1 cellular context compared by ENCODE assay signal in genomic region chr1:45205910-45206721, GRCh38.
A peak's percentile ranks its signal among the peaks of the same experiment; 100 is the strongest.
TF ChIP-seq lines count a peak whose summit lies in the region.

ZSWIM5 (minus strand) TSS chr1:45206605; CDS start chr1:45206350, 255 bp downstream.

TF ChIP-seq in HepG2, 621 proteins besides CTCF, POLR2A, EP300 and RAD21 (continued from another document and continues in another):
- TF ChIP-seq, protein P1, sequence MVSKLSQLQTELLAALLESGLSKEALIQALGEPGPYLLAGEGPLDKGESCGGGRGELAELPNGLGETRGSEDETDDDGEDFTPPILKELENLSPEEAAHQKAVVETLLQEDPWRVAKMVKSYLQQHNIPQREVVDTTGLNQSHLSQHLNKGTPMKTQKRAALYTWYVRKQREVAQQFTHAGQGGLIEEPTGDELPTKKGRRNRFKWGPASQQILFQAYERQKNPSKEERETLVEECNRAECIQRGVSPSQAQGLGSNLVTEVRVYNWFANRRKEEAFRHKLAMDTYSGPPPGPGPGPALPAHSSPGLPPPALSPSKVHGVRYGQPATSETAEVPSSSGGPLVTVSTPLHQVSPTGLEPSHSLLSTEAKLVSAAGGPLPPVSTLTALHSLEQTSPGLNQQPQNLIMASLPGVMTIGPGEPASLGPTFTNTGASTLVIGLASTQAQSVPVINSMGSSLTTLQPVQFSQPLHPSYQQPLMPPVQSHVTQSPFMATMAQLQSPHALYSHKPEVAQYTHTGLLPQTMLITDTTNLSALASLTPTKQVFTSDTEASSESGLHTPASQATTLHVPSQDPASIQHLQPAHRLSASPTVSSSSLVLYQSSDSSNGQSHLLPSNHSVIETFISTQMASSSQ (IDR thresholded peaks at IDR 0.05; ENCODE audit: low read depth), result no peak
- TF ChIP-seq, protein P1 (CRISPR knock-in tag; IDR thresholded peaks at IDR 0.05; ENCODE audit: borderline replicate concordance), result peak; percentile 24; the same call in 1 of the 2 replicates
- TF ChIP-seq ARHGAP35 (CRISPR knock-in tag; IDR thresholded peaks at IDR 0.05; ENCODE audit: borderline replicate concordance) (peak; percentile 69; the same call in 1 of the 2 replicates), SMARCC2 (IDR thresholded peaks at IDR 0.05) (no peak), ZNF83 (CRISPR knock-in tag; IDR thresholded peaks at IDR 0.05; ENCODE audit: borderline replicate concordance) (no peak), POLR2AphosphoS5 (IDR thresholded peaks at IDR 0.05; ENCODE audit: low read depth, low read length) (no peak; the same call in 1 of the 2 replicates), ZNF230 (CRISPR knock-in tag; IDR thresholded peaks at IDR 0.05) (no peak), TBL1XR1 (IDR thresholded peaks at IDR 0.05; ENCODE audit: borderline replicate concordance, low read length, partially characterized antibody) (no peak), ZNF674 (CRISPR knock-in tag; IDR thresholded peaks at IDR 0.05; ENCODE audit: low read depth) (no peak), PRDM10 (CRISPR knock-in tag; IDR thresholded peaks at IDR 0.05; ENCODE audit: low read depth) (no peak), NCOA5 (CRISPR knock-in tag; IDR thresholded peaks at IDR 0.05) (no peak), REPIN1 (CRISPR knock-in tag; IDR thresholded peaks at IDR 0.05; ENCODE audit: borderline replicate concordance, low read depth) (no peak), ARNT2 (CRISPR knock-in tag; IDR thresholded peaks at IDR 0.05; ENCODE audit: low read depth) (peak; percentile 25), ZSCAN21 (CRISPR knock-in tag; IDR thresholded peaks at IDR 0.05; ENCODE audit: borderline replicate concordance) (no peak), SRSF4 (IDR thresholded peaks at IDR 0.05; ENCODE audit: low read depth, low read length, poor library complexity, severe bottlenecking) (no peak), ZNF589 (CRISPR knock-in tag; conservative IDR thresholded peaks at IDR 0.05) (0 out of 2 replicates have a peak, but pooled peaks have one; percentile 40), PLRG1 (conservative IDR thresholded peaks at IDR 0.05) (no peak), ZNF484 (CRISPR knock-in tag; IDR thresholded peaks at IDR 0.05; ENCODE audit: borderline replicate concordance, low read depth) (no peak), FLYWCH1 (CRISPR knock-in tag; IDR thresholded peaks at IDR 0.05) (no peak), IKZF4 (CRISPR knock-in tag; IDR thresholded peaks at IDR 0.05; ENCODE audit: borderline replicate concordance, low read depth, not compliant biosample characterization) (no peak), U2AF1 (optimal IDR thresholded peaks at IDR 0.05; ENCODE audit: low read depth, low read length) (peak; percentile 75), WIZ (CRISPR knock-in tag; IDR thresholded peaks at IDR 0.05) (no peak), NFIB (CRISPR knock-in tag; IDR thresholded peaks at IDR 0.05; ENCODE audit: borderline replicate concordance) (no peak), ZNF431 (CRISPR knock-in tag; IDR thresholded peaks at IDR 0.05; ENCODE audit: borderline replicate concordance, low read depth) (peak; percentile 80; the same call in 1 of the 2 replicates), NR2F1 (CRISPR knock-in tag; IDR thresholded peaks at IDR 0.05) (no peak), XBP1 (CRISPR knock-in tag; IDR thresholded peaks at IDR 0.05) (no peak), ZFP90 (CRISPR knock-in tag; IDR thresholded peaks at IDR 0.05; ENCODE audit: borderline replicate concordance) (no peak), HDAC1 (CRISPR knock-in tag; IDR thresholded peaks at IDR 0.05) (peak; percentile 43), MLLT10 (CRISPR knock-in tag; IDR thresholded peaks at IDR 0.05) (no peak), ZNF138 (CRISPR knock-in tag; IDR thresholded peaks at IDR 0.05; ENCODE audit: low read depth) (peak; percentile 87; the same call in 1 of the 2 replicates), ZFP62 (CRISPR knock-in tag; IDR thresholded peaks at IDR 0.05) (no peak), NR3C1 (CRISPR knock-in tag; IDR thresholded peaks at IDR 0.05) (no peak), AGO2 (optimal IDR thresholded peaks at IDR 0.05; ENCODE audit: low read depth, low read length) (peak; percentile 86), ZNF232 (CRISPR knock-in tag; IDR thresholded peaks at IDR 0.05; ENCODE audit: borderline replicate concordance) (no peak), ZSCAN20 (CRISPR knock-in tag; IDR thresholded peaks at IDR 0.05; ENCODE audit: borderline replicate concordance) (no peak), ZNF337 (CRISPR knock-in tag; IDR thresholded peaks at IDR 0.05; ENCODE audit: borderline replicate concordance, low read depth) (no peak), PAX8 (CRISPR knock-in tag; IDR thresholded peaks at IDR 0.05; ENCODE audit: borderline replicate concordance) (no peak), ZNF44 (CRISPR knock-in tag; IDR thresholded peaks at IDR 0.05) (no peak), ZNF224 (CRISPR knock-in tag; IDR thresholded peaks at IDR 0.05) (no peak), ZNF564 (CRISPR knock-in tag; IDR thresholded peaks at IDR 0.05) (0 out of 2 replicates have a peak, but pooled peaks have one; percentile 24), CC2D1A (CRISPR knock-in tag; IDR thresholded peaks at IDR 0.05) (no peak), SMAD3 (CRISPR knock-in tag; IDR thresholded peaks at IDR 0.05) (0 out of 2 replicates have a peak, but pooled peaks have one; percentile 48), NFIC (IDR thresholded peaks at IDR 0.05; ENCODE audit: low read length) (no peak), TFE3 (CRISPR knock-in tag; IDR thresholded peaks at IDR 0.05) (no peak)
- TF ChIP-seq, protein P2, sequence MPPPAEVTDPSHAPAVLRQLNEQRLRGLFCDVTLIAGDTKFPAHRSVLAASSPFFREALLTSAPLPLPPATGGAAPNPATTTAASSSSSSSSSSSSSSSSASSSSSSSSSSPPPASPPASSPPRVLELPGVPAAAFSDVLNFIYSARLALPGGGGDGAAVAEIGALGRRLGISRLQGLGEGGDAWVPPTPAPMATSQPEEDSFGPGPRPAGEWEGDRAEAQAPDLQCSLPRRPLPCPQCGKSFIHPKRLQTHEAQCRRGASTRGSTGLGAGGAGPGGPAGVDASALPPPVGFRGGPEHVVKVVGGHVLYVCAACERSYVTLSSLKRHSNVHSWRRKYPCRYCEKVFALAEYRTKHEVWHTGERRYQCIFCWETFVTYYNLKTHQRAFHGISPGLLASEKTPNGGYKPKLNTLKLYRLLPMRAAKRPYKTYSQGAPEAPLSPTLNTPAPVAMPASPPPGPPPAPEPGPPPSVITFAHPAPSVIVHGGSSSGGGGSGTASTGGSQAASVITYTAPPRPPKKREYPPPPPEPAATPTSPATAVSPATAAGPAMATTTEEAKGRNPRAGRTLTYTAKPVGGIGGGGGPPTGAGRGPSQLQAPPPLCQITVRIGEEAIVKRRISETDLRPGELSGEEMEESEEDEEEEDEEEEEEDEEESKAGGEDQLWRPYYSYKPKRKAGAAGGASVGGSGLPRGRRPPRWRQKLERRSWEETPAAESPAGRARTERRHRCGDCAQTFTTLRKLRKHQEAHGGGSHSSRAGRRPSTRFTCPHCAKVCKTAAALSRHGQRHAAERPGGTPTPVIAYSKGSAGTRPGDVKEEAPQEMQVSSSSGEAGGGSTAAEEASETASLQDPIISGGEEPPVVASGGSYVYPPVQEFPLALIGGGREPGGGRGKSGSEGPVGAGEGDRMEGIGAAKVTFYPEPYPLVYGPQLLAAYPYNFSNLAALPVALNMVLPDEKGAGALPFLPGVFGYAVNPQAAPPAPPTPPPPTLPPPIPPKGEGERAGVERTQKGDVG (CRISPR knock-in tag; IDR thresholded peaks at IDR 0.05; ENCODE audit: borderline replicate concordance), result no peak
- TF ChIP-seq, protein P3, sequence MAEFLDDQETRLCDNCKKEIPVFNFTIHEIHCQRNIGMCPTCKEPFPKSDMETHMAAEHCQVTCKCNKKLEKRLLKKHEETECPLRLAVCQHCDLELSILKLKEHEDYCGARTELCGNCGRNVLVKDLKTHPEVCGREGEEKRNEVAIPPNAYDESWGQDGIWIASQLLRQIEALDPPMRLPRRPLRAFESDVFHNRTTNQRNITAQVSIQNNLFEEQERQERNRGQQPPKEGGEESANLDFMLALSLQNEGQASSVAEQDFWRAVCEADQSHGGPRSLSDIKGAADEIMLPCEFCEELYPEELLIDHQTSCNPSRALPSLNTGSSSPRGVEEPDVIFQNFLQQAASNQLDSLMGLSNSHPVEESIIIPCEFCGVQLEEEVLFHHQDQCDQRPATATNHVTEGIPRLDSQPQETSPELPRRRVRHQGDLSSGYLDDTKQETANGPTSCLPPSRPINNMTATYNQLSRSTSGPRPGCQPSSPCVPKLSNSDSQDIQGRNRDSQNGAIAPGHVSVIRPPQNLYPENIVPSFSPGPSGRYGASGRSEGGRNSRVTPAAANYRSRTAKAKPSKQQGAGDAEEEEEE (CRISPR knock-in tag; IDR thresholded peaks at IDR 0.05; ENCODE audit: borderline replicate concordance), result no peak
- TF ChIP-seq, protein P4, sequence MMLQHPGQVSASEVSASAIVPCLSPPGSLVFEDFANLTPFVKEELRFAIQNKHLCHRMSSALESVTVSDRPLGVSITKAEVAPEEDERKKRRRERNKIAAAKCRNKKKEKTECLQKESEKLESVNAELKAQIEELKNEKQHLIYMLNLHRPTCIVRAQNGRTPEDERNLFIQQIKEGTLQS (CRISPR knock-in tag; IDR thresholded peaks at IDR 0.05), result no peak
- TF ChIP-seq, protein P5, sequence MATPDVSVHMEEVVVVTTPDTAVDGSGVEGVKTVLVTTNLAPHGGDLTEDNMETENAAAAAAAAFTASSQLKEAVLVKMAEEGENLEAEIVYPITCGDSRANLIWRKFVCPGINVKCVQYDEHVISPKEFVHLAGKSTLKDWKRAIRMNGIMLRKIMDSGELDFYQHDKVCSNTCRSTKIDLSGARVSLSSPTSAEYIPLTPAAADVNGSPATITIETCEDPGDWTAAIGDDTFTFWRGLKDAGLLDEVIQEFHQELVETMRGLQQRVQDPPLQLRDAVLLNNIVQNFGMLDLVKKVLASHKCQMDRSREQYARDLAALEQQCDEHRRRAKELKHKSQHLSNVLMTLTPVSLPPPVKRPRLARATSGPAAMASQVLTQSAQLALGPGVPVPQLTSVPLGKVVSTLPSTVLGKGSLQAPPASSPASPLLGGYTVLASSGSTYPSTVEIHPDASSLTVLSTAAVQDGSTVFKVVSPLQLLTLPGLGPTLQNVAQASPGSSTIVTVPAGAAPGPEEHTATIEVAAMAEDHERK (CRISPR knock-in tag; IDR thresholded peaks at IDR 0.05; ENCODE audit: low read depth), result no peak
- TF ChIP-seq, protein P6, sequence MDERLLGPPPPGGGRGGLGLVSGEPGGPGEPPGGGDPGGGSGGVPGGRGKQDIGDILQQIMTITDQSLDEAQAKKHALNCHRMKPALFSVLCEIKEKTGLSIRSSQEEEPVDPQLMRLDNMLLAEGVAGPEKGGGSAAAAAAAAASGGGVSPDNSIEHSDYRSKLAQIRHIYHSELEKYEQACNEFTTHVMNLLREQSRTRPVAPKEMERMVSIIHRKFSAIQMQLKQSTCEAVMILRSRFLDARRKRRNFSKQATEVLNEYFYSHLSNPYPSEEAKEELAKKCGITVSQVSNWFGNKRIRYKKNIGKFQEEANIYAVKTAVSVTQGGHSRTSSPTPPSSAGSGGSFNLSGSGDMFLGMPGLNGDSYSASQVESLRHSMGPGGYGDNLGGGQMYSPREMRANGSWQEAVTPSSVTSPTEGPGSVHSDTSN (CRISPR knock-in tag; IDR thresholded peaks at IDR 0.05), result no peak
